In the genomic region with DNA sequence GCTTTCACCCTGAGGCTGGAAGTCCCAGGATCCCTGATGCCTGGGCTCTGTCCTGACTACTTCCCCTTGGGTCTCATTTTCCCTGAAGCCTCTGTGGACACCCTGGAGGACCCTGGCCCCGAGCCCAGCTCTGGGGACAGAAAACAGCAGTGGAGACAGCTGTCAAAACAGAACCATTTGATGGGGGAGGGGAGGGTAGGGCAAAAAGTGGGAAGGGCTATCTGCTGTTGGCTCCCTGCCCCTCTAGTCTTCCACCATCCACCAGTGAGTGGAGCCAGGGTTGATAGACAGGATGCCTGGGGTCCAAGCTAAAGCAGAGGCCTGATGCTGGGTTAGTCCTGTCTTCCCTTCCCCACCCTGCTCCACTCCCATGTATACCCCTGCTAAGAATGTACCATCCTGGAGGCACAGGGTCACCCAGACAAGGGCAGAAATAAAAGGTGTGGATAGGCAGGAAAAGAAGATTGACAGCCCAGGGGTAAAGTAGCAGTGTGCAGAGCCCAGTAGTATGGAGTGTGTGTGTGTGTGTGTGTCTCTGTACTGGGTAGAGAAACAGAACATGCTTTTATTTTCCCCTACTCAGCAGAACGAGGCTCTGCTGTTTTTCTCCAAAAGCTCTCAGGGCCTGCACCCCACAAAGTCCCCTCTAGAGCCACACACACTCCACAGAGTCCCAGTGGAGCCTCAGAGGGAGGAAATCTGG, we compare ENCODE assay signal across 13 cellular contexts. TPM values are rescaled to one million over a fixed set of nuclear protein-coding genes. Genes with fewer than 3 reads are reported as not detected.
DNase-seq lines count a peak whose midpoint lies in the region; ATAC-seq and TF ChIP-seq lines count a peak whose summit lies in the region.
"Had no signal": no experiment of that assay in that cellular context is flagged by ENCODE, and none has a peak within 500 bp of the region (broad histone marks: within the 10 kb centered on the region; RNA-seq: fewer than 3 reads in every experiment).

No MANE protein-coding gene starts in this region.

- H3K27me3 ChIP-seq in dorsolateral prefrontal cortex, result no peaks in the 10 kb centered on the region
- H3K27me3 ChIP-seq in skeletal muscle satellite cell (ENCODE audit: control insufficient read depth, insufficient read depth, low read length), result no peaks in the 10 kb centered on the region
- H3K27me3 ChIP-seq in colonic mucosa, result no peaks in the 10 kb centered on the region
- H3K27me3 ChIP-seq in MG63, result no peaks in the 10 kb centered on the region
- H3K27me3 ChIP-seq: body of pancreas had no signal

- H3K9ac ChIP-seq in skeletal muscle satellite cell (ENCODE audit: low read depth, low read length), result no peak overlapping the region
- H3K9ac ChIP-seq in colonic mucosa (ENCODE audit: low read depth in 2 of 2, low read length in 2 of 2), result peak overlapping the region in 1 of 2 donors; percentile 38

- peaks cover 5% of the 10 kb centered on the region for H3K36me3 ChIP-seq in skeletal muscle satellite cell (ENCODE audit: insufficient read depth, low read length)
- no peaks in the 10 kb centered on the region for H3K36me3 ChIP-seq in colonic mucosa
- 0 out of 2 replicates have a peak, but pooled peaks cover 2% of the 10 kb centered on the region for H3K36me3 ChIP-seq in MG63

- H3K4me3 ChIP-seq in dorsolateral prefrontal cortex (no peak overlapping the region), skeletal muscle satellite cell (ENCODE audit: low read length) (no peak overlapping the region), colonic mucosa (no peak overlapping the region), MG63 (no peak overlapping the region)
- H3K4me3 ChIP-seq: body of pancreas had no signal

- intact Hi-C loops in dorsolateral prefrontal cortex (cut with DNase I) (loop anchor here (5.0 to 10.0 kb wide), 2 partner anchors 157 to 370 kb away; a partner anchor contains a TSS), colonic mucosa (cut with DNase I) (no loop called here)

- peak overlapping the region; percentile 12 for H3K4me2 ChIP-seq in skeletal muscle satellite cell (ENCODE audit: low read length)

- DNase-seq in DMS53 treated with DMSO at 0.1 percent for 48 hours (lab: John Stamatoyannopoulos, UW; ENCODE audit: unreplicated experiment) (peak; percentile 40), NCI-H345 treated with DMSO at 0.1 percent for 48 hours (lab: John Stamatoyannopoulos, UW; ENCODE audit: unreplicated experiment) (peak; percentile 42), dorsolateral prefrontal cortex (no peak), colonic mucosa (no peak), MG63 (no peak), ecto neural progenitor cell (ENCODE audit: low spot score) (no peak)
- DNase-seq: activated T-cell treated with anti-CD3 and anti-CD28 coated beads, Interleukin-2, amount 50 U/mL, for 4 hours; body of pancreas; NCI-H1436; stimulated activated CD4-positive, alpha-beta T cell treated with anti-CD3 and anti-CD28 coated beads, Interleukin-4, amount 100 ng/mL, for 1 hour had no signal

- peak overlapping the region in 53 of 59 donors; percentile 9 to 82 (median 63) for H3K27ac ChIP-seq in dorsolateral prefrontal cortex
- no peak overlapping the region for H3K27ac ChIP-seq in colonic mucosa
- H3K27ac ChIP-seq: body of pancreas, HL-60 had no signal

- no peaks in the 10 kb centered on the region for H3K9me3 ChIP-seq in skeletal muscle satellite cell (replicated peaks; ENCODE audit: low read length)
- no peaks in the 10 kb centered on the region for H3K9me3 ChIP-seq in colonic mucosa
- no peaks in the 10 kb centered on the region for H3K9me3 ChIP-seq in MG63
- H3K9me3 ChIP-seq: body of pancreas had no signal

- ATAC-seq in HG03442 (IDR thresholded peaks at IDR 0.05; ENCODE audit: unreplicated experiment), result no peak
- ATAC-seq: activated T-cell treated with anti-CD3 and anti-CD28 coated beads, Interleukin-2, amount 50 U/mL, for 4 hours; body of pancreas had no signal

- H3K4me1 ChIP-seq in skeletal muscle satellite cell (ENCODE audit: control insufficient read depth, insufficient read depth, low read length) (peaks cover 40% of the 10 kb centered on the region), colonic mucosa (peaks cover 6% of the 10 kb centered on the region)

- TF ChIP-seq CTCF in dorsolateral prefrontal cortex (IDR thresholded peaks at IDR 0.05 in 54 of 56, conservative IDR thresholded peaks at IDR 0.05 in 2 of 56; ENCODE audit: low read depth in 1 of 56, partially characterized antibody in 56 of 56) (no peak), colonic mucosa (IDR thresholded peaks at IDR 0.05) (no peak)

RNA-seq across cellular contexts. Expression of a gene that starts 9.8 kb away (rescaled TPM):
- total RNA-seq in dorsolateral prefrontal cortex (100 to 1,000 TPM in 10 of 120 experiments, 10 to 100 TPM in 110; 41.0 to 204 (median 73.8) TPM), colonic mucosa (1 to 10 TPM; 3.8 to 7.3 TPM)
- total RNA-seq in skeletal muscle satellite cell (2012; rRNA removed), result 1.0 and 1.3 TPM in 2 replicates
- total RNA-seq in MG63 (2014; rRNA removed; shearing (Covaris generic); ENCODE audit: low replicate concordance), result 0.89 TPM in 1 of 2 replicates, not detected in the other

RNA-seq across cellular contexts. Expression of a gene that starts 10.4 kb away (rescaled TPM):
- 1 to 10 TPM in 52 of 120 experiments, under 1 TPM in 51, not detected in 17; 0.22 to 7.8 (median 1.0) TPM for total RNA-seq in dorsolateral prefrontal cortex
- total RNA-seq in skeletal muscle satellite cell (2012; rRNA removed), result under 0.01 TPM in 1 of 2 replicates, not detected in the other
- total RNA-seq in colonic mucosa, result under 1 TPM in 1 of 2 donors, not detected in 1; 0.21 TPM
- not detected in 2 replicates for total RNA-seq in MG63 (2014; rRNA removed; shearing (Covaris generic); ENCODE audit: low replicate concordance)
- total RNA-seq: body of pancreas had no signal

RNA-seq across cellular contexts. Expression of a gene that starts 44.4 kb away (rescaled TPM):
- 10 to 100 TPM in 71 of 120 experiments, 1 to 10 TPM in 49; 3.0 to 60.5 (median 11.1) TPM for total RNA-seq in dorsolateral prefrontal cortex
- 794 and 1,056 TPM in 2 replicates for total RNA-seq in skeletal muscle satellite cell (2012; rRNA removed)
- 100 to 1,000 TPM in 1 of 2 donors, 1 to 10 TPM in 1; 7.8 to 120 TPM for total RNA-seq in colonic mucosa
- 74.3 and 91.5 TPM in 2 replicates for total RNA-seq in MG63 (2014; rRNA removed; shearing (Covaris generic); ENCODE audit: low replicate concordance)

RNA-seq across cellular contexts. Expression of a gene that starts 49.8 kb away (rescaled TPM):
- 100 to 1,000 TPM in 3 of 120 experiments, 10 to 100 TPM in 117; 56.8 to 104 (median 78.9) TPM for total RNA-seq in dorsolateral prefrontal cortex
- total RNA-seq in skeletal muscle satellite cell (2012; rRNA removed), result 109 and 115 TPM in 2 replicates
- total RNA-seq in colonic mucosa, result 100 to 1,000 TPM; 164 to 173 TPM
- 243 and 381 TPM in 2 replicates for total RNA-seq in MG63 (2014; rRNA removed; shearing (Covaris generic); ENCODE audit: low replicate concordance)

Comparison
In these comparisons a context has a peak if more than half of its experiments do, and no peak if none do; other contexts are left out.
1. DNase-seq: peak in DMS53 treated with DMSO at 0.1 percent for 48 hours (single experiment) and NCI-H345 treated with DMSO at 0.1 percent for 48 hours (single experiment); none in dorsolateral prefrontal cortex (0 of 10), colonic mucosa (single experiment), MG63 (single experiment) and ecto neural progenitor cell (single experiment).
2. RNA of a gene that starts 9.8 kb away (total RNA-seq): 41.0 to 204 TPM in dorsolateral prefrontal cortex; 3.8 to 7.3 TPM in colonic mucosa and 0.89 TPM in MG63; every median in the first group is over 4 times any median in the second.